9 cellular contexts compared by ENCODE assay signal in genomic region chr6:13733178-13733851, GRCh38. TPM values are rescaled to one million over a fixed set of nuclear protein-coding genes. Genes with fewer than 3 reads are reported as not detected.
DNase-seq lines count a peak whose midpoint lies in the region; ATAC-seq and TF ChIP-seq lines count a peak whose summit lies in the region.
"Had no signal": no experiment of that assay in that cellular context is flagged by ENCODE, and none has a peak within 500 bp of the region (broad histone marks: within the 10 kb centered on the region; RNA-seq: fewer than 3 reads in every experiment).

No MANE protein-coding gene starts in this region.

- TF ChIP-seq CTCF in fibroblast of mammary gland (conservative IDR thresholded peaks at IDR 0.05; ENCODE audit: control insufficient read depth, insufficient read depth, low read depth, low read length) (no peak), ovary (IDR thresholded peaks at IDR 0.05) (no peak)

- DNase-seq in COLO829 (ENCODE audit: low spot score) (peak; percentile 95), NCI-H510A treated with DMSO at 0.1 percent for 48 hours (lab: John Stamatoyannopoulos, UW) (peak; percentile 65), fibroblast of mammary gland (ENCODE audit: low read depth) (peak; percentile 94), ovary (peak; percentile 74 to 88 (median 84)), GDM1 (lab: John Stamatoyannopoulos, UW) (no peak), NCI-H82 treated with DMSO at 0.1 percent for 48 hours (lab: John Stamatoyannopoulos, UW; ENCODE audit: unreplicated experiment) (no peak)
- no peak for DNase-seq in activated CD8-positive, alpha-beta memory T cell treated with anti-CD3 and anti-CD28 coated beads, Interleukin-2, amount 10 ng/mL, durations not matched to agents 7 days and 5 days
- DNase-seq: T-helper 1 cell had no signal

- H3K4me3 ChIP-seq in fibroblast of mammary gland (ENCODE audit: control insufficient read depth, low read depth, low read length) (peak overlapping the region; percentile 11), ovary (peak overlapping the region; percentile 21)

- H3K9me3 Mint-ChIP-seq in activated CD8-positive, alpha-beta memory T cell treated with anti-CD3 and anti-CD28 coated beads, Interleukin-2, amount 10 ng/mL, durations not matched to agents 7 days and 5 days (ENCODE audit: low read depth): no peaks in the 10 kb centered on the region

- no peaks in the 10 kb centered on the region for H3K36me3 ChIP-seq in ovary

- ATAC-seq in activated CD8-positive, alpha-beta memory T cell treated with anti-CD3 and anti-CD28 coated beads, Interleukin-2, amount 10 ng/mL, durations not matched to agents 7 days and 5 days: no peak
- no peak for ATAC-seq in HG02571 (IDR thresholded peaks at IDR 0.05; ENCODE audit: unreplicated experiment)

- H3K27ac ChIP-seq in ovary: peak overlapping the region in 1 of 2 donors; percentile 27

- H3K9me3 ChIP-seq in ovary: no peaks in the 10 kb centered on the region

- H3K27me3 Mint-ChIP-seq in activated CD8-positive, alpha-beta memory T cell treated with anti-CD3 and anti-CD28 coated beads, Interleukin-2, amount 10 ng/mL, durations not matched to agents 7 days and 5 days: peaks cover 17% of the 10 kb centered on the region

- H3K4me3 Mint-ChIP-seq in activated CD8-positive, alpha-beta memory T cell treated with anti-CD3 and anti-CD28 coated beads, Interleukin-2, amount 10 ng/mL, durations not matched to agents 7 days and 5 days: no peak overlapping the region

- CTCF ChIA-PET in activated CD8-positive, alpha-beta memory T cell treated with anti-CD3 and anti-CD28 coated beads, Interleukin-2, amount 10 ng/mL, durations not matched to agents 7 days and 5 days (lab: Charles Lee): no interaction called here

- H3K27me3 ChIP-seq in ovary: no peaks in the 10 kb centered on the region

- TF ChIP-seq EP300 in ovary (IDR thresholded peaks at IDR 0.05): no peak

- no peak overlapping the region for H3K27ac Mint-ChIP-seq in activated CD8-positive, alpha-beta memory T cell treated with anti-CD3 and anti-CD28 coated beads, Interleukin-2, amount 10 ng/mL, durations not matched to agents 7 days and 5 days

- intact Hi-C loops in ovary (cut with DNase I): no loop called here

- 4 to 8% (median 5%) methylated on average over 15 of the region's 15 CpGs for WGBS in ovary, 3 donors

- no peaks in the 10 kb centered on the region for H3K36me3 Mint-ChIP-seq in activated CD8-positive, alpha-beta memory T cell treated with anti-CD3 and anti-CD28 coated beads, Interleukin-2, amount 10 ng/mL, durations not matched to agents 7 days and 5 days

- H3K4me1 Mint-ChIP-seq in activated CD8-positive, alpha-beta memory T cell treated with anti-CD3 and anti-CD28 coated beads, Interleukin-2, amount 10 ng/mL, durations not matched to agents 7 days and 5 days: no peaks in the 10 kb centered on the region

- TF ChIP-seq POLR2A in ovary (IDR thresholded peaks at IDR 0.05): no peak

- H3K4me1 ChIP-seq in ovary (ENCODE audit: insufficient read depth): peaks cover 8% of the 10 kb centered on the region

RNA-seq across cellular contexts. Expression of gene RANBP9, which starts 21.7 kb away (rescaled TPM):
- 10 to 100 TPM; 26.5 to 40.8 (median 37.0) TPM for total RNA-seq in ovary
- 10 to 100 TPM; 24.8 to 50.6 TPM for polyA plus RNA-seq in ovary
- total RNA-seq in activated CD8-positive, alpha-beta memory T cell treated with anti-CD3 and anti-CD28 coated beads, Interleukin-2, amount 10 ng/mL, durations not matched to agents 7 days and 5 days: 10 to 100 TPM; 57.2 to 74.3 TPM

Comparison
In these comparisons a context has a peak if more than half of its experiments do, and no peak if none do; other contexts are left out.
1. DNase-seq: peak in COLO829 (single experiment), NCI-H510A treated with DMSO at 0.1 percent for 48 hours (single experiment), fibroblast of mammary gland (single experiment) and ovary (5 of 5); none in GDM1 (single experiment), activated CD8-positive, alpha-beta memory T cell treated with anti-CD3 and anti-CD28 coated beads, Interleukin-2, amount 10 ng/mL, durations not matched to agents 7 days and 5 days (single experiment) and NCI-H82 treated with DMSO at 0.1 percent for 48 hours (single experiment).